Comparison of ENCODE assay signal across 8 cellular contexts in genomic region chr9:1604942-1605560, GRCh38.
DNase-seq lines count a peak whose midpoint lies in the region; ATAC-seq and TF ChIP-seq lines count a peak whose summit lies in the region.

No MANE protein-coding gene starts in this region.

- H3K4me1 Mint-ChIP-seq in natural killer cell treated with Interleukin-12 subunit alpha and Interleukin-12 subunit beta and Interleukin-15 and Interleukin-18, amount 100 ng/mL, for 72 hours (ENCODE audit: low read depth in 2 of 2), result no peaks in the 10 kb centered on the region

- DNase-seq in AML-193 (lab: John Stamatoyannopoulos, UW) (peak; percentile 31 to 56), NCI-H748 (lab: John Stamatoyannopoulos, UW; ENCODE audit: unreplicated experiment) (peak; percentile 73), fibroblast of mammary gland (ENCODE audit: low read depth) (peak; percentile 45), ureter (ENCODE audit: low spot score) (no peak), T1000 (lab: John Stamatoyannopoulos, UW) (no peak)
- no peak for DNase-seq in natural killer cell treated with Interleukin-12 subunit alpha and Interleukin-12 subunit beta and Interleukin-15 and Interleukin-18, amount 100 ng/mL, for 72 hours (ENCODE audit: low spot score)

- no peak overlapping the region for H3K27ac Mint-ChIP-seq in natural killer cell treated with Interleukin-12 subunit alpha and Interleukin-12 subunit beta and Interleukin-15 and Interleukin-18, amount 100 ng/mL, for 72 hours

- no peaks in the 10 kb centered on the region for H3K9me3 Mint-ChIP-seq in natural killer cell treated with Interleukin-12 subunit alpha and Interleukin-12 subunit beta and Interleukin-15 and Interleukin-18, amount 100 ng/mL, for 72 hours

- no peak overlapping the region for H3K4me3 ChIP-seq in fibroblast of mammary gland (ENCODE audit: control insufficient read depth, low read depth, low read length)

- ATAC-seq in GM18907 (IDR thresholded peaks at IDR 0.05; ENCODE audit: unreplicated experiment) (peak; percentile 76), HG03175 (IDR thresholded peaks at IDR 0.05; ENCODE audit: unreplicated experiment) (peak; percentile 71)
- ATAC-seq in natural killer cell treated with Interleukin-12 subunit alpha and Interleukin-12 subunit beta and Interleukin-15 and Interleukin-18, amount 100 ng/mL, for 72 hours, result no peak

- no peaks in the 10 kb centered on the region for H3K36me3 Mint-ChIP-seq in natural killer cell treated with Interleukin-12 subunit alpha and Interleukin-12 subunit beta and Interleukin-15 and Interleukin-18, amount 100 ng/mL, for 72 hours

- H3K27me3 Mint-ChIP-seq in natural killer cell treated with Interleukin-12 subunit alpha and Interleukin-12 subunit beta and Interleukin-15 and Interleukin-18, amount 100 ng/mL, for 72 hours, result peaks cover 0 to 8% of the 10 kb centered on the region in 2 donors

- H3K4me3 Mint-ChIP-seq in natural killer cell treated with Interleukin-12 subunit alpha and Interleukin-12 subunit beta and Interleukin-15 and Interleukin-18, amount 100 ng/mL, for 72 hours, result no peak overlapping the region

- TF ChIP-seq CTCF in fibroblast of mammary gland (conservative IDR thresholded peaks at IDR 0.05; ENCODE audit: control insufficient read depth, insufficient read depth, low read depth, low read length), result peak; percentile 59

Comparison
In these comparisons a context has a peak if more than half of its experiments do, and no peak if none do; other contexts are left out.
1. DNase-seq: peak in AML-193 (2 of 2), NCI-H748 (single experiment) and fibroblast of mammary gland (single experiment); none in ureter (single experiment), T1000 (single experiment) and natural killer cell treated with Interleukin-12 subunit alpha and Interleukin-12 subunit beta and Interleukin-15 and Interleukin-18, amount 100 ng/mL, for 72 hours (single experiment).
2. ATAC-seq: peak in GM18907 (single experiment) and HG03175 (single experiment); none in natural killer cell treated with Interleukin-12 subunit alpha and Interleukin-12 subunit beta and Interleukin-15 and Interleukin-18, amount 100 ng/mL, for 72 hours (0 of 2).